8 cellular contexts compared by ENCODE assay signal in genomic region chr22:37260939-37261338, GRCh38. TPM values are rescaled to one million over a fixed set of nuclear protein-coding genes. Genes with fewer than 3 reads are reported as not detected.
DNase-seq lines count a peak whose midpoint lies in the region; ATAC-seq and TF ChIP-seq lines count a peak whose summit lies in the region.

No MANE protein-coding gene starts in this region.

- H3K4me3 Mint-ChIP-seq in activated T-cell treated with anti-CD3 and anti-CD28 coated beads, Interleukin-2, amount 50 U/mL, for 72 hours = peak overlapping the region; percentile 4 to 49

- DNase-seq in H7 (peak; percentile 88), fibroblast of villous mesenchyme (ENCODE audit: low read depth) (peak; percentile 58), posterior vena cava (ENCODE audit: low spot score) (peak; percentile 84)
- DNase-seq in activated T-cell treated with anti-CD3 and anti-CD28 coated beads, Interleukin-2, amount 50 U/mL, for 72 hours = peak; percentile 66 to 78

- ATAC-seq in activated T-cell treated with anti-CD3 and anti-CD28 coated beads, Interleukin-2, amount 50 U/mL, for 72 hours (replicated peaks in 1 of 2) = peak; percentile 74 to 87
- ATAC-seq in HG02852 (IDR thresholded peaks at IDR 0.05; ENCODE audit: unreplicated experiment) (no peak), GM18858 (IDR thresholded peaks at IDR 0.05; ENCODE audit: unreplicated experiment) (no peak)

- H3K27ac ChIP-seq in C4-2B = no peak overlapping the region
- no peak overlapping the region for H3K27ac ChIP-seq in OCI-LY3 (ENCODE audit: low read length)

- no peak overlapping the region for H3K4me3 ChIP-seq in H7 (ENCODE audit: insufficient read depth, low read depth, low read length)
- peak overlapping the region; percentile 70 for H3K4me3 ChIP-seq in OCI-LY3 (ENCODE audit: low read length)
- no peak overlapping the region for H3K4me3 ChIP-seq in fibroblast of villous mesenchyme (ENCODE audit: low read depth, low read length)

- TF ChIP-seq CTCF in C4-2B (conservative IDR thresholded peaks at IDR 0.05) (peak; percentile 95), OCI-LY3 (IDR thresholded peaks at IDR 0.05; ENCODE audit: low read depth, low read length) (peak; percentile 96), fibroblast of villous mesenchyme (IDR thresholded peaks at IDR 0.05; ENCODE audit: insufficient read depth, low read depth, low read length) (peak; percentile 96)

- no peaks in the 10 kb centered on the region for H3K79me2 ChIP-seq in OCI-LY3 (ENCODE audit: low read length)

- H3K36me3 Mint-ChIP-seq in activated T-cell treated with anti-CD3 and anti-CD28 coated beads, Interleukin-2, amount 50 U/mL, for 72 hours (ENCODE audit: insufficient read depth in 2 of 2) = peaks cover 0 to 5% of the 10 kb centered on the region in 2 donors

- intact Hi-C loops in posterior vena cava (cut with DNase I) = loop anchor here in 1 of 2 donors (5.0 kb wide), 1 partner anchor 94 kb away; no protein-coding TSS in a partner anchor

- H3K27me3 ChIP-seq in H7 (ENCODE audit: control insufficient read depth, insufficient read depth, low read length) (peaks cover 2% of the 10 kb centered on the region), OCI-LY3 (ENCODE audit: low read depth, low read length) (no peaks in the 10 kb centered on the region)

- no peaks in the 10 kb centered on the region for H3K27me3 Mint-ChIP-seq in activated T-cell treated with anti-CD3 and anti-CD28 coated beads, Interleukin-2, amount 50 U/mL, for 72 hours (ENCODE audit: low read depth)

- H3K4me1 ChIP-seq in OCI-LY3 (ENCODE audit: low read length) = peaks cover 42% of the 10 kb centered on the region

- H3K36me3 ChIP-seq in H7 (replicated peaks; ENCODE audit: control insufficient read depth, insufficient read depth, low read length) (no peaks in the 10 kb centered on the region), OCI-LY3 (replicated peaks; ENCODE audit: low read depth, low read length) (peaks cover 12% of the 10 kb centered on the region)

- H3K4me2 ChIP-seq in OCI-LY3 (ENCODE audit: low read length) = peak overlapping the region; percentile 91

- peaks cover 34% of the 10 kb centered on the region for H3K4me1 Mint-ChIP-seq in activated T-cell treated with anti-CD3 and anti-CD28 coated beads, Interleukin-2, amount 50 U/mL, for 72 hours (ENCODE audit: low read depth)

- H3K9ac ChIP-seq in OCI-LY3 (ENCODE audit: low read length) = peak overlapping the region; percentile 34; the same call in 1 of the 2 replicates

- H4K20me1 ChIP-seq in OCI-LY3 (ENCODE audit: insufficient read depth, low read length) = no peaks in the 10 kb centered on the region

- peaks cover 0 to 4% of the 10 kb centered on the region in 2 donors for H3K9me3 Mint-ChIP-seq in activated T-cell treated with anti-CD3 and anti-CD28 coated beads, Interleukin-2, amount 50 U/mL, for 72 hours

- peak overlapping the region; percentile 75 for H2AFZ ChIP-seq in OCI-LY3 (ENCODE audit: low read depth, low read length)

- H3K27ac Mint-ChIP-seq in activated T-cell treated with anti-CD3 and anti-CD28 coated beads, Interleukin-2, amount 50 U/mL, for 72 hours = no peak overlapping the region

- peaks cover 12% of the 10 kb centered on the region for H3K9me3 ChIP-seq in OCI-LY3 (ENCODE audit: insufficient read depth, low read length)

RNA-seq across cellular contexts. Expression of gene RAC2, which starts 16.9 kb away (rescaled TPM):
- 9.4 and 9.6 TPM in 2 replicates for total RNA-seq in H7 (2014; rRNA removed; shearing (Covaris generic))
- 100 to 1,000 TPM; 620 to 681 TPM for total RNA-seq in activated T-cell treated with anti-CD3 and anti-CD28 coated beads, Interleukin-2, amount 50 U/mL, for 72 hours
- total RNA-seq in fibroblast of villous mesenchyme = 8.1 and 11.2 TPM in 2 replicates
- 10 to 100 TPM; 12.9 to 17.5 TPM for total RNA-seq in posterior vena cava

RNA-seq across cellular contexts. Expression of gene CYTH4, which starts 21.4 kb away (rescaled TPM):
- total RNA-seq in H7 (2014; rRNA removed; shearing (Covaris generic)) = not detected in 2 replicates
- 10 to 100 TPM; 71.9 to 87.5 TPM for total RNA-seq in activated T-cell treated with anti-CD3 and anti-CD28 coated beads, Interleukin-2, amount 50 U/mL, for 72 hours
- total RNA-seq in fibroblast of villous mesenchyme = under 0.01 TPM in 2 replicates
- total RNA-seq in posterior vena cava = 10 to 100 TPM; 20.7 to 31.7 TPM

RNA-seq across cellular contexts. Expression of gene SSTR3, which starts 48.7 kb away (rescaled TPM):
- 0.21 TPM in 1 of 2 replicates, not detected in the other for total RNA-seq in H7 (2014; rRNA removed; shearing (Covaris generic))
- 10 to 100 TPM in 1 of 2 donors, 1 to 10 TPM in 1; 10.0 to 14.6 TPM for total RNA-seq in activated T-cell treated with anti-CD3 and anti-CD28 coated beads, Interleukin-2, amount 50 U/mL, for 72 hours
- total RNA-seq in fibroblast of villous mesenchyme (not detected in 2 replicates), posterior vena cava (not detected)

Comparison
In these comparisons a context has a peak if more than half of its experiments do, and no peak if none do; other contexts are left out.
1. ATAC-seq: peak in activated T-cell treated with anti-CD3 and anti-CD28 coated beads, Interleukin-2, amount 50 U/mL, for 72 hours (2 of 2); none in HG02852 (single experiment) and GM18858 (single experiment).
2. RNA of gene RAC2, which starts 16.9 kb away (total RNA-seq): 620 to 681 TPM in activated T-cell treated with anti-CD3 and anti-CD28 coated beads, Interleukin-2, amount 50 U/mL, for 72 hours; 12.9 to 17.5 TPM in posterior vena cava, 8.1 to 11.2 TPM in fibroblast of villous mesenchyme and 9.4 to 9.6 TPM in H7; every median in the first group is over 10 times any median in the second.
3. RNA of gene CYTH4, which starts 21.4 kb away (total RNA-seq): 71.9 to 87.5 TPM in activated T-cell treated with anti-CD3 and anti-CD28 coated beads, Interleukin-2, amount 50 U/mL, for 72 hours and 20.7 to 31.7 TPM in posterior vena cava; not detected in H7 and under 0.01 TPM in fibroblast of villous mesenchyme; every median in the first group is over 10 times any median in the second.
4. Peak in every context shown above with its lines, with median percentiles within 50 percentile points of each other: CTCF ChIP-seq and DNase-seq.